Comparison of ENCODE assay signal across 36 cellular contexts in genomic region chr5:18252559-18252958, GRCh38.
"Had no signal": no experiment of that assay in that cellular context is flagged by ENCODE, and none has a peak within 500 bp of the region (broad histone marks: within the 10 kb centered on the region; RNA-seq: fewer than 3 reads in every experiment).

No MANE protein-coding gene starts in this region.

- DNase-seq: MG63, MM.1S, MV-4-11, NCI-H1048, NCI-H1092, NCI-H1092 treated with DMSO at 0.1 percent for 48 hours, NCI-H1105, NCI-H1105 treated with DMSO at 0.1 percent for 48 hours, NCI-H1417, NCI-H1417 treated with DMSO at 0.1 percent for 48 hours, NCI-H1436, NCI-H1436 treated with DMSO at 0.1 percent for 48 hours, NCI-H146, NCI-H1694, NCI-H1694 treated with DMSO at 0.1 percent for 48 hours, NCI-H187, NCI-H187 treated with DMSO at 0.1 percent for 48 hours, NCI-H1930, NCI-H2029, NCI-H2029 treated with DMSO at 0.1 percent for 48 hours, NCI-H2081, NCI-H2081 treated with DMSO at 0.1 percent for 48 hours, NCI-H2107, NCI-H2171, NCI-H2171 treated with DMSO at 0.1 percent for 48 hours, NCI-H2227 treated with DMSO at 0.1 percent for 48 hours, NCI-H226, NCI-H345, NCI-H446, NCI-H446 treated with DMSO at 0.1 percent for 48 hours, NCI-H510A, NCI-H510A treated with DMSO at 0.1 percent for 48 hours, NCI-H524, NCI-H524 treated with DMSO at 0.1 percent for 48 hours, NCI-H526, NCI-H526 treated with DMSO at 0.1 percent for 48 hours had no signal

- H3K27me3 ChIP-seq: MG63 had no signal

- H3K4me3 ChIP-seq: MG63 had no signal

- H3K36me3 ChIP-seq: MG63 had no signal
